In genomic region chr6:118372413-118372812, GRCh38 we compare ENCODE assay signal across 16 cellular contexts.
A peak's percentile ranks its signal among the peaks of the same experiment; 100 is the strongest.
DNase-seq lines count a peak whose midpoint lies in the region; ATAC-seq, FAIRE-seq and TF ChIP-seq lines count a peak whose summit lies in the region.
"Had no signal": no experiment of that assay in that cellular context is flagged by ENCODE, and none has a peak within 500 bp of the region (broad histone marks: within the 10 kb centered on the region; RNA-seq: fewer than 3 reads in every experiment).

No MANE protein-coding gene starts in this region.

- H2AFZ ChIP-seq in endothelial cell of umbilical vein (ENCODE audit: low read depth, low read length), result no peak overlapping the region

- H3K4me3 ChIP-seq in endothelial cell of umbilical vein (replicated peaks in 1 of 3; ENCODE audit: insufficient read depth in 1 of 3, low read depth in 1 of 3, low read length in 3 of 3), result no peak overlapping the region
- no peak overlapping the region for H3K4me3 ChIP-seq in kidney (ENCODE audit: low read length in 2 of 2)
- H3K4me3 ChIP-seq: mucosa of descending colon, Peyer's patch had no signal

- H3K27ac Mint-ChIP-seq in T-cell, result no peak overlapping the region
- H3K27ac Mint-ChIP-seq: activated naive CD8-positive, alpha-beta T cell treated with anti-CD3 and anti-CD28 coated beads, Interleukin-2, amount 10 ng/mL, durations not matched to agents 7 days and 5 days; CD4-positive, alpha-beta memory T cell; effector memory CD8-positive, alpha-beta T cell; progenitor cell of endocrine pancreas had no signal

- TF ChIP-seq CTCF in endothelial cell of umbilical vein (IDR thresholded peaks at IDR 0.05; ENCODE audit: extremely low read depth in 1 of 2, insufficient read depth in 1 of 2, low read depth in 1 of 2, low read length in 2 of 2) (no peak), kidney (IDR thresholded peaks at IDR 0.05; ENCODE audit: borderline replicate concordance, extremely low read depth, insufficient read depth) (no peak), omental fat pad (IDR thresholded peaks at IDR 0.05) (no peak)

- H4K20me1 ChIP-seq in endothelial cell of umbilical vein (replicated peaks; ENCODE audit: control insufficient read depth, extremely low read depth, insufficient read depth, low read length), result no peaks in the 10 kb centered on the region

- no peak overlapping the region for H3K4me2 ChIP-seq in endothelial cell of umbilical vein (ENCODE audit: insufficient read depth, low read length)

- intact Hi-C loops in endothelial cell of umbilical vein (cut with micrococcal nuclease) (no loop called here), kidney (cut with DNase I) (no loop called here)

- H3K4me1 Mint-ChIP-seq in T-cell, result no peaks in the 10 kb centered on the region
- H3K4me1 Mint-ChIP-seq: activated naive CD8-positive, alpha-beta T cell treated with anti-CD3 and anti-CD28 coated beads, Interleukin-2, amount 10 ng/mL, durations not matched to agents 7 days and 5 days; CD4-positive, alpha-beta memory T cell had no signal

- H3K9me1 ChIP-seq in endothelial cell of umbilical vein (replicated peaks; ENCODE audit: control insufficient read depth, extremely low read depth, insufficient read depth, low read length), result no peaks in the 10 kb centered on the region

- ATAC-seq in HG02588 (IDR thresholded peaks at IDR 0.05; ENCODE audit: unreplicated experiment), result no peak
- no peak for ATAC-seq in omental fat pad (ENCODE audit: low FRiP score)
- ATAC-seq in T-cell (replicated peaks in 1 of 4), result no peak
- ATAC-seq: effector memory CD8-positive, alpha-beta T cell; mucosa of descending colon had no signal

- no peak for TF ChIP-seq POLR2A in endothelial cell of umbilical vein (IDR thresholded peaks at IDR 0.05; ENCODE audit: low read depth, low read length)

- no peaks in the 10 kb centered on the region for H3K4me1 ChIP-seq in endothelial cell of umbilical vein (ENCODE audit: control insufficient read depth, extremely low read depth, insufficient read depth, low read length)
- H3K4me1 ChIP-seq in kidney (ENCODE audit: control insufficient read depth in 1 of 2, insufficient read depth in 1 of 2, low read depth in 1 of 2, low read length in 2 of 2), result no peaks in the 10 kb centered on the region
- H3K4me1 ChIP-seq: Peyer's patch had no signal

- H3K9ac ChIP-seq in endothelial cell of umbilical vein (replicated peaks; ENCODE audit: extremely low read depth, insufficient read depth, low read length) (no peak overlapping the region), kidney (ENCODE audit: low read length in 2 of 2) (no peak overlapping the region)

- DNase-seq in DMS153 (lab: John Stamatoyannopoulos, UW) (peak; percentile 22), NCI-H2107 (lab: John Stamatoyannopoulos, UW) (peak; percentile 21), endothelial cell of umbilical vein (ENCODE audit: low read depth, low spot score) (peak; percentile 12), kidney (peak; percentile 48), omental fat pad (ENCODE audit: low spot score) (no peak), T-cell (no peak)
- no peak for DNase-seq in stimulated activated CD4-positive, alpha-beta T cell treated with anti-CD3 and anti-CD28 coated beads, Interleukin-15, amount 100 ng/mL, for 24 hours
- DNase-seq: activated naive CD8-positive, alpha-beta T cell treated with anti-CD3 and anti-CD28 coated beads, Interleukin-2, amount 10 ng/mL, durations not matched to agents 7 days and 5 days; CD4-positive, alpha-beta memory T cell; effector memory CD8-positive, alpha-beta T cell; mucosa of descending colon; NCI-H1048; Peyer's patch had no signal

- no peaks in the 10 kb centered on the region for H3K27me3 Mint-ChIP-seq in T-cell
- H3K27me3 Mint-ChIP-seq: activated naive CD8-positive, alpha-beta T cell treated with anti-CD3 and anti-CD28 coated beads, Interleukin-2, amount 10 ng/mL, durations not matched to agents 7 days and 5 days; CD4-positive, alpha-beta memory T cell; effector memory CD8-positive, alpha-beta T cell; progenitor cell of endocrine pancreas had no signal

- H3K4me3 Mint-ChIP-seq in T-cell, result no peak overlapping the region
- H3K4me3 Mint-ChIP-seq: activated naive CD8-positive, alpha-beta T cell treated with anti-CD3 and anti-CD28 coated beads, Interleukin-2, amount 10 ng/mL, durations not matched to agents 7 days and 5 days; CD4-positive, alpha-beta memory T cell; effector memory CD8-positive, alpha-beta T cell had no signal

- H3K79me2 ChIP-seq in endothelial cell of umbilical vein (ENCODE audit: control insufficient read depth, insufficient read depth, low read length), result no peaks in the 10 kb centered on the region

- CTCF ChIA-PET in endothelial cell of umbilical vein (lab: Charles Lee) (no interaction called here), T-cell (lab: Charles Lee) (interaction anchor here in 1 of 2 donors (0.5 kb wide), 1 partner anchor 1133 kb away, joined by 5 read pairs; no protein-coding TSS in a partner anchor)

- dilution Hi-C loops in endothelial cell of umbilical vein (cut with MboI; ENCODE audit: extremely low pct_ligation_motif_present, low sequenced_read_pairs), result no loop called here

- peaks cover 0 to 10% (median 7%) of the 10 kb centered on the region in 3 donors for H3K9me3 Mint-ChIP-seq in T-cell
- H3K9me3 Mint-ChIP-seq: effector memory CD8-positive, alpha-beta T cell had no signal

- POLR2A ChIA-PET in endothelial cell of umbilical vein (lab: Charles Lee), result no interaction called here
- POLR2A ChIA-PET in T-cell (lab: Charles Lee), result no interaction called here

- H3K27me3 ChIP-seq in endothelial cell of umbilical vein (ENCODE audit: control insufficient read depth in 2 of 2, insufficient read depth in 2 of 2, low read length in 2 of 2), result no peaks in the 10 kb centered on the region
- H3K27me3 ChIP-seq: Peyer's patch had no signal

- FAIRE-seq in endothelial cell of umbilical vein (lab: Jason Lieb, UNC) (no peak), kidney (lab: Jason Lieb, UNC) (no peak)
- FAIRE-seq: H1 had no signal

- BruUV-seq in endothelial cell of umbilical vein (replicated peaks; lab: Mats Ljungman, UMichigan), result no TSS peak

- peaks cover 12% of the 10 kb centered on the region for H3K36me3 Mint-ChIP-seq in T-cell
- H3K36me3 Mint-ChIP-seq: activated naive CD8-positive, alpha-beta T cell treated with anti-CD3 and anti-CD28 coated beads, Interleukin-2, amount 10 ng/mL, durations not matched to agents 7 days and 5 days had no signal

- H3K27ac ChIP-seq in endothelial cell of umbilical vein (ENCODE audit: insufficient read depth, low read depth, low read length) (no peak overlapping the region), kidney (ENCODE audit: low read depth in 2 of 2, low read length in 2 of 2) (no peak overlapping the region)
- H3K27ac ChIP-seq: Peyer's patch had no signal

- H3K9me3 ChIP-seq in endothelial cell of umbilical vein (replicated peaks; ENCODE audit: control insufficient read depth, insufficient read depth, low read length) (no peaks in the 10 kb centered on the region), kidney (ENCODE audit: control insufficient read depth in 1 of 2, low read length in 2 of 2) (peaks cover 3 to 4% of the 10 kb centered on the region in 2 donors)

- H3K36me3 ChIP-seq in endothelial cell of umbilical vein (ENCODE audit: control insufficient read depth in 2 of 2, extremely low read depth in 1 of 2, insufficient read depth in 2 of 2, low read length in 2 of 2) (no peaks in the 10 kb centered on the region), kidney (ENCODE audit: control insufficient read depth in 1 of 2, insufficient read depth in 2 of 2, low read length in 2 of 2) (no peaks in the 10 kb centered on the region)
- H3K36me3 ChIP-seq: Peyer's patch had no signal

TF ChIP-seq in endothelial cell of umbilical vein, 7 proteins besides CTCF, POLR2A, EP300 and RAD21:
- TF ChIP-seq GATA2 (IDR thresholded peaks at IDR 0.05; ENCODE audit: insufficient read depth, insufficient read length, low read depth, low read length) (no peak), MYC (IDR thresholded peaks at IDR 0.05; ENCODE audit: low read depth, low read length) (no peak), FOS (IDR thresholded peaks at IDR 0.05; ENCODE audit: borderline replicate concordance, insufficient read depth, low read length) (peak; percentile 23)
- TF ChIP-seq, protein P1, sequence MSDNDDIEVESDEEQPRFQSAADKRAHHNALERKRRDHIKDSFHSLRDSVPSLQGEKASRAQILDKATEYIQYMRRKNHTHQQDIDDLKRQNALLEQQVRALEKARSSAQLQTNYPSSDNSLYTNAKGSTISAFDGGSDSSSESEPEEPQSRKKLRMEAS (IDR thresholded peaks at IDR 0.05; ENCODE audit: insufficient read depth, insufficient read length), result no peak

Comparison
In these comparisons a context has a peak if more than half of its experiments do, and no peak if none do; other contexts are left out.
1. DNase-seq: peak in DMS153 (single experiment), NCI-H2107 (single experiment), endothelial cell of umbilical vein (single experiment) and kidney (single experiment); none in omental fat pad (single experiment), stimulated activated CD4-positive, alpha-beta T cell treated with anti-CD3 and anti-CD28 coated beads, Interleukin-15, amount 100 ng/mL, for 24 hours (single experiment) and T-cell (0 of 34).